In genomic region chr2:58516695-58517094, GRCh38 we compare ENCODE assay signal across 10 cellular contexts.
DNase-seq lines count a peak whose midpoint lies in the region; ATAC-seq and TF ChIP-seq lines count a peak whose summit lies in the region.
"Had no signal": no experiment of that assay in that cellular context is flagged by ENCODE, and none has a peak within 500 bp of the region (broad histone marks: within the 10 kb centered on the region; RNA-seq: fewer than 3 reads in every experiment).

No MANE protein-coding gene starts in this region.

- H3K4me1 ChIP-seq in GM23248 (ENCODE audit: insufficient read depth) (peaks cover 16% of the 10 kb centered on the region), Loucy (ENCODE audit: insufficient read depth, low read length, poor library complexity, severe bottlenecking) (peaks cover 22% of the 10 kb centered on the region), PC-9 (replicated peaks; ENCODE audit: insufficient read depth) (no peaks in the 10 kb centered on the region), foreskin keratinocyte (no peaks in the 10 kb centered on the region)

- H3K4me2 ChIP-seq in GM23248 (ENCODE audit: unreplicated experiment) (no peak overlapping the region), Loucy (ENCODE audit: low read depth, low read length, poor library complexity, severe bottlenecking) (peak overlapping the region; percentile 26), PC-9 (no peak overlapping the region)

- H3F3A ChIP-seq in GM23248 (ENCODE audit: insufficient read depth), result no peaks in the 10 kb centered on the region
- H3F3A ChIP-seq in Loucy (ENCODE audit: low read depth), result no peaks in the 10 kb centered on the region
- H3F3A ChIP-seq in PC-9 (ENCODE audit: insufficient read depth, low read depth), result no peaks in the 10 kb centered on the region

- H3K27me3 ChIP-seq in GM23248 (replicated peaks; ENCODE audit: insufficient read depth), result no peaks in the 10 kb centered on the region
- no peaks in the 10 kb centered on the region for H3K27me3 ChIP-seq in Loucy (ENCODE audit: insufficient read depth, low read length, poor library complexity, severe bottlenecking)
- H3K27me3 ChIP-seq in PC-9 (ENCODE audit: insufficient read depth, low read depth), result no peaks in the 10 kb centered on the region
- no peaks in the 10 kb centered on the region for H3K27me3 ChIP-seq in foreskin keratinocyte
- H3K27me3 ChIP-seq: BLaER1 treated with 17β-estradiol and CSF1 and Interleukin-3, amounts not matched to agents 10 nM and 100 nM had no signal

- H3K9me3 ChIP-seq in GM23248 (ENCODE audit: low read depth) (no peaks in the 10 kb centered on the region), Loucy (ENCODE audit: insufficient read depth, low read depth, low read length) (no peaks in the 10 kb centered on the region), PC-9 (ENCODE audit: insufficient read depth, low read depth) (no peaks in the 10 kb centered on the region)
- H3K9me3 ChIP-seq: BLaER1 treated with 17β-estradiol and CSF1 and Interleukin-3, amounts not matched to agents 10 nM and 100 nM had no signal

- ATAC-seq in foreskin keratinocyte, result peak; percentile 38
- ATAC-seq: HCT116 had no signal

- H3K27ac ChIP-seq in GM23248 (no peak overlapping the region), PC-9 (peak overlapping the region; percentile 5; the same call in 1 of the 2 replicates), foreskin keratinocyte (no peak overlapping the region)

- H3K36me3 ChIP-seq in GM23248 (ENCODE audit: low read depth) (no peaks in the 10 kb centered on the region), Loucy (ENCODE audit: insufficient read depth, low read length) (no peaks in the 10 kb centered on the region), PC-9 (ENCODE audit: low read depth) (no peaks in the 10 kb centered on the region)
- H3K36me3 ChIP-seq: BLaER1 treated with 17β-estradiol and CSF1 and Interleukin-3, amounts not matched to agents 10 nM and 100 nM had no signal

- H3K4me3 ChIP-seq in GM23248, result no peak overlapping the region
- no peak overlapping the region for H3K4me3 ChIP-seq in Loucy (ENCODE audit: low read length, poor library complexity, severe bottlenecking)
- no peak overlapping the region for H3K4me3 ChIP-seq in PC-9
- H3K4me3 ChIP-seq: BLaER1 treated with 17β-estradiol and CSF1 and Interleukin-3, amounts not matched to agents 10 nM and 100 nM had no signal

- POLR2A ChIA-PET in PC-9 (lab: Charles Lee; ENCODE audit: unreplicated experiment), result no interaction called here

- H4K20me1 ChIP-seq in GM23248 (ENCODE audit: insufficient read depth), result no peaks in the 10 kb centered on the region
- H4K20me1 ChIP-seq in Loucy (ENCODE audit: insufficient read depth, low read length, poor library complexity, severe bottlenecking), result no peaks in the 10 kb centered on the region
- no peaks in the 10 kb centered on the region for H4K20me1 ChIP-seq in PC-9 (ENCODE audit: insufficient read depth)
- H4K20me1 ChIP-seq: BLaER1 treated with 17β-estradiol and CSF1 and Interleukin-3, amounts not matched to agents 10 nM and 100 nM had no signal

- H3K9me2 ChIP-seq in GM23248 (ENCODE audit: insufficient read depth) (no peaks in the 10 kb centered on the region), Loucy (replicated peaks; ENCODE audit: low read depth, low read length) (no peaks in the 10 kb centered on the region), PC-9 (ENCODE audit: insufficient read depth) (no peaks in the 10 kb centered on the region)

- TF ChIP-seq CTCF in Loucy (conservative IDR thresholded peaks at IDR 0.05; ENCODE audit: low read length) (no peak), PC-9 (conservative IDR thresholded peaks at IDR 0.05) (no peak), foreskin keratinocyte (conservative IDR thresholded peaks at IDR 0.05) (no peak)

- H3K9ac ChIP-seq in GM23248 (no peak overlapping the region), Loucy (ENCODE audit: low read depth, low read length, poor library complexity, severe bottlenecking) (no peak overlapping the region)
- H3K9ac ChIP-seq: BLaER1 treated with 17β-estradiol and CSF1 and Interleukin-3, amounts not matched to agents 10 nM and 100 nM had no signal

- DNase-seq in GM23248 (no peak), PC-9 (no peak), foreskin keratinocyte (peak in 1 of 2 donors; percentile 5), activated gamma-delta T cell treated with Interleukin-2 at 50 U/mL for 16 hours (no peak), GM19238 (ENCODE audit: insufficient read length, low spot score) (no peak), foreskin melanocyte (no peak)
- DNase-seq: CD4-positive, CD25-positive, alpha-beta regulatory T cell had no signal

- intact Hi-C loops in PC-9 (cut with micrococcal nuclease; ENCODE audit: unreplicated experiment), result no loop called here

- CTCF ChIA-PET in PC-9 (lab: Charles Lee), result no interaction called here

- in situ Hi-C loops in GM23248 (cut with MboI), result no loop called here

- 0 out of 2 replicates have a peak overlapping the region, but pooled peaks have one; percentile 50 for H2AFZ ChIP-seq in GM23248
- 0 out of 2 replicates have a peak overlapping the region, but pooled peaks have one; percentile 42 for H2AFZ ChIP-seq in Loucy (ENCODE audit: low read length)
- peak overlapping the region; percentile 56; the same call in 1 of the 2 replicates for H2AFZ ChIP-seq in PC-9

- no peaks in the 10 kb centered on the region for H3K79me2 ChIP-seq in GM23248 (ENCODE audit: insufficient read depth)
- H3K79me2 ChIP-seq in Loucy (ENCODE audit: insufficient read depth, low read length), result no peaks in the 10 kb centered on the region
- H3K79me2 ChIP-seq in PC-9 (ENCODE audit: low read depth), result no peaks in the 10 kb centered on the region

- no TSS peak for BruUV-seq in PC-9 (replicated peaks; lab: Mats Ljungman, UMichigan)

- WGBS in GM23248 (ENCODE audit: low coverage in 1 of 2, low lambda C conversion rate in 2 of 2, missing lambda C conversion rate in 2 of 2), 2 experiments, result 88 to 90% methylated on average over 3 of the region's 3 CpGs
